ENCODE assay signal across 17 cellular contexts in genomic region chr19:19649580-19649995, GRCh38. TPM values are rescaled to one million over a fixed set of nuclear protein-coding genes. Genes with fewer than 3 reads are reported as not detected.
A peak's percentile ranks its signal among the peaks of the same experiment; 100 is the strongest.
DNase-seq lines count a peak whose midpoint lies in the region; ATAC-seq and TF ChIP-seq lines count a peak whose summit lies in the region.
"Had no signal": no experiment of that assay in that cellular context is flagged by ENCODE, and none has a peak within 500 bp of the region (broad histone marks: within the 10 kb centered on the region; RNA-seq: fewer than 3 reads in every experiment).

No MANE protein-coding gene starts in this region.

- no peaks in the 10 kb centered on the region for H3K9me3 ChIP-seq in T-helper 17 cell (ENCODE audit: control insufficient read depth, low read length, poor library complexity, severe bottlenecking)
- H3K9me3 ChIP-seq: BLaER1, MG63, Peyer's patch had no signal

- H3K36me3 Mint-ChIP-seq in CD14-positive monocyte (peaks cover 82 to 100% of the 10 kb centered on the region in 2 donors), T-helper 17 cell (ENCODE audit: low read depth) (peaks cover 14% of the 10 kb centered on the region)

- peaks cover 0 to 7% (median 2%) of the 10 kb centered on the region in 3 donors for H3K27me3 Mint-ChIP-seq in CD14-positive monocyte (ENCODE audit: low read depth in 3 of 3)
- H3K27me3 Mint-ChIP-seq in T-helper 17 cell: no peaks in the 10 kb centered on the region

- H3K4me3 Mint-ChIP-seq in CD14-positive monocyte: no peak overlapping the region
- H3K4me3 Mint-ChIP-seq in T-helper 17 cell: peak overlapping the region; percentile 49

- ATAC-seq in T-helper 17 cell: no peak
- ATAC-seq in HG02981 (IDR thresholded peaks at IDR 0.05; ENCODE audit: unreplicated experiment): no peak
- ATAC-seq: HCT116 had no signal

- intact Hi-C loops in CD14-positive monocyte (cut with micrococcal nuclease): no loop called here

- no peaks in the 10 kb centered on the region for H3K4me1 Mint-ChIP-seq in CD14-positive monocyte
- H3K4me1 Mint-ChIP-seq in T-helper 17 cell: peaks cover 5% of the 10 kb centered on the region

- DNase-seq in 8988T (peak; percentile 18), CD14-positive monocyte (ENCODE audit: low spot score) (peak; percentile 29), T-helper 17 cell (no peak), iPS-NIHi11 (ENCODE audit: low spot score) (peak; percentile 9), NCI-H2081 (lab: John Stamatoyannopoulos, UW) (no peak), NOMO-1 (lab: John Stamatoyannopoulos, UW; ENCODE audit: unreplicated experiment in 2 of 2) (no peak)
- DNase-seq: DMS153, MG63, NCI-H1105 treated with DMSO at 0.1 percent for 48 hours, NCI-H187 treated with DMSO at 0.1 percent for 48 hours, NCI-H2171 treated with DMSO at 0.1 percent for 48 hours, NCI-H774, Peyer's patch, SHP77 treated with DMSO at 0.1 percent for 48 hours had no signal

- H3K27ac Mint-ChIP-seq in CD14-positive monocyte (peak overlapping the region in 3 of 7 donors; percentile 23 to 71 (median 59)), T-helper 17 cell (no peak overlapping the region)

- H3K9me3 Mint-ChIP-seq in CD14-positive monocyte: no peaks in the 10 kb centered on the region

- TF ChIP-seq CTCF in CD14-positive monocyte (IDR thresholded peaks at IDR 0.05): no peak

RNA-seq across cellular contexts. Expression of gene GMIP, which starts 6.1 kb away (rescaled TPM):
- 10 to 100 TPM; 41.4 to 75.1 TPM for polyA plus RNA-seq in CD14-positive monocyte
- 10 to 100 TPM; 85.0 to 91.7 TPM for total RNA-seq in T-helper 17 cell

RNA-seq across cellular contexts. Expression of gene ATP13A1, which starts 13.9 kb away (rescaled TPM):
- 10 to 100 TPM; 16.9 to 21.9 TPM for polyA plus RNA-seq in CD14-positive monocyte
- 10 to 100 TPM; 91.4 to 98.8 TPM for total RNA-seq in T-helper 17 cell

RNA-seq across cellular contexts. Expression of gene ZNF101, which starts 19.1 kb away (rescaled TPM):
- 1 to 10 TPM; 5.5 to 8.4 TPM for polyA plus RNA-seq in CD14-positive monocyte
- total RNA-seq in T-helper 17 cell: 10 to 100 TPM; 56.0 to 56.1 TPM

RNA-seq across cellular contexts. Expression of gene LPAR2, which starts 21.6 kb away (rescaled TPM):
- 1 to 10 TPM; 1.9 to 2.2 TPM for polyA plus RNA-seq in CD14-positive monocyte
- total RNA-seq in T-helper 17 cell: 10 to 100 TPM; 66.5 to 67.2 TPM

RNA-seq across cellular contexts. Expression of gene PBX4, which starts 31.1 kb away (rescaled TPM):
- polyA plus RNA-seq in CD14-positive monocyte: not detected
- 10 to 100 TPM; 49.7 to 58.4 TPM for total RNA-seq in T-helper 17 cell

Comparison
In these comparisons a context has a peak if more than half of its experiments do, and no peak if none do; other contexts are left out.
1. DNase-seq: peak in 8988T (single experiment), CD14-positive monocyte (single experiment) and iPS-NIHi11 (single experiment); none in T-helper 17 cell (0 of 3), NCI-H2081 (0 of 2) and NOMO-1 (0 of 2).